In genomic region chr18:576924-577323, GRCh38 we compare ENCODE assay signal across 42 cellular contexts. TPM values are rescaled to one million over a fixed set of nuclear protein-coding genes. Genes with fewer than 3 reads are reported as not detected.
"Had no signal": no experiment of that assay in that cellular context is flagged by ENCODE, and none has a peak within 500 bp of the region (broad histone marks: within the 10 kb centered on the region; RNA-seq: fewer than 3 reads in every experiment).

No MANE protein-coding gene starts in this region.

- H3K4me3 Mint-ChIP-seq: activated B cell treated with CpG ODN at 0.5 μM for 24 hours; activated CD4-positive, alpha-beta memory T cell treated with anti-CD3 and anti-CD28 coated beads for 36 hours; activated CD4-positive, alpha-beta T cell treated with anti-CD3 and anti-CD28 coated beads, Interleukin-2, amount 10 ng/mL, durations not matched to agents 24 days and 14 days; activated CD8-positive, alpha-beta T cell treated with anti-CD3 and anti-CD28 coated beads for 36 hours; activated naive CD4-positive, alpha-beta T cell treated with anti-CD3 and anti-CD28 coated beads, Interleukin-2, amount 10 ng/mL, durations not matched to agents 7 days and 5 days; activated naive CD4-positive, alpha-beta T cell treated with anti-CD3 and anti-CD28 coated beads, Interleukin-2, amount 50 U/mL, for 24 hours; activated naive CD8-positive, alpha-beta T cell; activated naive CD8-positive, alpha-beta T cell treated with anti-CD3 and anti-CD28 coated beads, Interleukin-2, amount 10 ng/mL, durations not matched to agents 7 days and 5 days; activated naive CD8-positive, alpha-beta T cell treated with anti-CD3 and anti-CD28 coated beads, Interleukin-2, amount 50 U/mL, for 24 hours; activated T-cell treated with anti-CD3 and anti-CD28 coated beads, Interleukin-2, amount 50 U/mL, for 4 hours; activated T-cell treated with anti-CD3 and anti-CD28 coated beads, Interleukin-2, amount 50 U/mL, for 72 hours; activated T-helper 1 cell treated with anti-CD3 and anti-CD28 coated beads, Interleukin-12 subunit alpha, Interleukin-12 subunit beta, Interleukin-2, Interleukin-4 antibody, amounts not matched to agents 30 ng/mL and 10 ng/mL and 1 ng/mL, durations not matched to agents 14 hours and 24 hours and 36 hours; brain; central memory CD8-positive, alpha-beta T cell; T-helper 1 cell treated with Interleukin-12 subunit alpha and Interleukin-12 subunit beta and Interleukin-4 antibody, amounts not matched to agents 30 μg/mL and 1 μg/mL, for 36 hours; T-helper 2 cell treated with Interferon-gamma antibody and Interleukin-4, amounts not matched to agents 5 μg/mL and 100 μg/mL, for 36 hours had no signal

- FAIRE-seq: bronchial epithelial cell, TTC549 had no signal

- H3K36me3 Mint-ChIP-seq: activated CD4-positive, alpha-beta memory T cell treated with anti-CD3 and anti-CD28 coated beads for 36 hours; activated naive CD4-positive, alpha-beta T cell treated with anti-CD3 and anti-CD28 coated beads, Interleukin-2, amount 10 ng/mL, durations not matched to agents 7 days and 5 days; activated naive CD8-positive, alpha-beta T cell; activated naive CD8-positive, alpha-beta T cell treated with anti-CD3 and anti-CD28 coated beads, Interleukin-2, amount 10 ng/mL, durations not matched to agents 7 days and 5 days; brain had no signal

- H3K27me3 Mint-ChIP-seq: activated CD8-positive, alpha-beta T cell treated with anti-CD3 and anti-CD28 coated beads for 36 hours; activated naive CD8-positive, alpha-beta T cell; activated naive CD8-positive, alpha-beta T cell treated with anti-CD3 and anti-CD28 coated beads, Interleukin-2, amount 50 U/mL, for 24 hours had no signal

- H3K27me3 ChIP-seq: ascending aorta, cardiac muscle cell had no signal

- H3K9me3 Mint-ChIP-seq: activated CD4-positive, alpha-beta memory T cell treated with anti-CD3 and anti-CD28 coated beads for 36 hours; activated CD4-positive, alpha-beta T cell treated with anti-CD3 and anti-CD28 coated beads, Interleukin-2, amount 10 ng/mL, durations not matched to agents 24 days and 14 days; activated CD8-positive, alpha-beta T cell treated with anti-CD3 and anti-CD28 coated beads for 36 hours; activated naive CD4-positive, alpha-beta T cell treated with anti-CD3 and anti-CD28 coated beads, Interleukin-2, amount 10 ng/mL, durations not matched to agents 7 days and 5 days; activated naive CD4-positive, alpha-beta T cell treated with anti-CD3 and anti-CD28 coated beads, Interleukin-2, amount 50 U/mL, for 24 hours; activated naive CD8-positive, alpha-beta T cell treated with anti-CD3 and anti-CD28 coated beads, Interleukin-2, amount 10 ng/mL, durations not matched to agents 7 days and 5 days; activated naive CD8-positive, alpha-beta T cell treated with anti-CD3 and anti-CD28 coated beads, Interleukin-2, amount 50 U/mL, for 24 hours; activated T-cell treated with anti-CD3 and anti-CD28 coated beads, Interleukin-2, amount 50 U/mL, for 4 hours; activated T-cell treated with anti-CD3 and anti-CD28 coated beads, Interleukin-2, amount 50 U/mL, for 72 hours; activated T-helper 1 cell treated with anti-CD3 and anti-CD28 coated beads, Interleukin-12 subunit alpha, Interleukin-12 subunit beta, Interleukin-2, Interleukin-4 antibody, amounts not matched to agents 30 ng/mL and 10 ng/mL and 1 ng/mL, durations not matched to agents 14 hours and 24 hours and 36 hours; activated T-helper 2 cell treated with anti-CD3 and anti-CD28 coated beads, Interferon-gamma antibody, Interleukin-2, Interleukin-4, amounts not matched to agents 10 μg/mL and 5 μg/mL and 100 μg/mL, durations not matched to agents 14 hours and 24 hours and 36 hours; central memory CD8-positive, alpha-beta T cell; T-helper 1 cell treated with Interleukin-12 subunit alpha and Interleukin-12 subunit beta and Interleukin-4 antibody, amounts not matched to agents 30 μg/mL and 1 μg/mL, for 36 hours; T-helper 2 cell treated with Interferon-gamma antibody and Interleukin-4, amounts not matched to agents 5 μg/mL and 100 μg/mL, for 36 hours had no signal

- H3K27ac ChIP-seq: ascending aorta, cardiac muscle cell, VCaP had no signal

- H3K27ac Mint-ChIP-seq: activated B cell treated with CpG ODN at 0.5 μM for 24 hours; activated CD4-positive, alpha-beta memory T cell treated with anti-CD3 and anti-CD28 coated beads for 36 hours; activated CD4-positive, alpha-beta T cell treated with anti-CD3 and anti-CD28 coated beads, Interleukin-2, amount 10 ng/mL, durations not matched to agents 24 days and 14 days; activated CD8-positive, alpha-beta T cell treated with anti-CD3 and anti-CD28 coated beads for 36 hours; activated naive CD4-positive, alpha-beta T cell treated with anti-CD3 and anti-CD28 coated beads, Interleukin-2, amount 10 ng/mL, durations not matched to agents 7 days and 5 days; activated naive CD4-positive, alpha-beta T cell treated with anti-CD3 and anti-CD28 coated beads, Interleukin-2, amount 50 U/mL, for 24 hours; activated naive CD8-positive, alpha-beta T cell; activated naive CD8-positive, alpha-beta T cell treated with anti-CD3 and anti-CD28 coated beads, Interleukin-2, amount 10 ng/mL, durations not matched to agents 7 days and 5 days; activated naive CD8-positive, alpha-beta T cell treated with anti-CD3 and anti-CD28 coated beads, Interleukin-2, amount 50 U/mL, for 24 hours; activated T-cell treated with anti-CD3 and anti-CD28 coated beads, Interleukin-2, amount 50 U/mL, for 72 hours; activated T-helper 1 cell treated with anti-CD3 and anti-CD28 coated beads, Interleukin-12 subunit alpha, Interleukin-12 subunit beta, Interleukin-2, Interleukin-4 antibody, amounts not matched to agents 30 ng/mL and 10 ng/mL and 1 ng/mL, durations not matched to agents 14 hours and 24 hours and 36 hours; activated T-helper 2 cell treated with anti-CD3 and anti-CD28 coated beads, Interferon-gamma antibody, Interleukin-2, Interleukin-4, amounts not matched to agents 10 μg/mL and 5 μg/mL and 100 μg/mL, durations not matched to agents 14 hours and 24 hours and 36 hours; T-helper 1 cell treated with Interleukin-12 subunit alpha and Interleukin-12 subunit beta and Interleukin-4 antibody, amounts not matched to agents 30 μg/mL and 1 μg/mL, for 36 hours; T-helper 2 cell treated with Interferon-gamma antibody and Interleukin-4, amounts not matched to agents 5 μg/mL and 100 μg/mL, for 36 hours had no signal

- H3K36me3 ChIP-seq: ascending aorta, cardiac muscle cell had no signal

- H3K9me3 ChIP-seq: ascending aorta had no signal

- ATAC-seq: activated CD8-positive, alpha-beta T cell treated with anti-CD3 and anti-CD28 coated beads for 36 hours; activated naive CD8-positive, alpha-beta T cell treated with anti-CD3 and anti-CD28 coated beads, Interleukin-2, amount 50 U/mL, for 24 hours; activated T-cell treated with anti-CD3 and anti-CD28 coated beads, Interleukin-2, amount 50 U/mL, for 4 hours; activated T-cell treated with anti-CD3 and anti-CD28 coated beads, Interleukin-2, amount 50 U/mL, for 72 hours had no signal

- H3K4me3 ChIP-seq: ascending aorta, cardiac muscle cell had no signal

- DNase-seq: activated B cell treated with CpG ODN at 0.5 μM for 24 hours; activated CD4-positive, alpha-beta memory T cell treated with anti-CD3 and anti-CD28 coated beads for 36 hours; activated CD4-positive, alpha-beta T cell treated with anti-CD3 and anti-CD28 coated beads for 4 hours; activated CD4-positive, alpha-beta T cell treated with anti-CD3 and anti-CD28 coated beads, Interleukin-2, amount 10 ng/mL, durations not matched to agents 24 days and 14 days; activated CD4-positive, alpha-beta T cell treated with anti-CD3 and anti-CD28 coated beads, Interleukin-2, amount 50 U/mL, for 1 hour; activated CD4-positive, alpha-beta T cell treated with anti-CD3 and anti-CD28 coated beads, Interleukin-2, amount 50 U/mL, for 4 hours; activated CD4-positive, CD25-positive, alpha-beta regulatory T cell treated with anti-CD3 and anti-CD28 coated beads, Interleukin-2, amount 50 U/mL, for 72 hours; activated CD8-positive, alpha-beta memory T cell treated with anti-CD3 and anti-CD28 coated beads, Interleukin-2, amount 50 U/mL, for 4 hours; activated CD8-positive, alpha-beta T cell treated with anti-CD3 and anti-CD28 coated beads for 36 hours; activated effector memory CD4-positive, alpha-beta T cell treated with Interleukin-2 at 50 U/mL for 16 hours; activated gamma-delta T cell; activated naive CD4-positive, alpha-beta T cell treated with anti-CD3 and anti-CD28 coated beads, Interleukin-2, amount 10 ng/mL, durations not matched to agents 7 days and 5 days; activated naive CD4-positive, alpha-beta T cell treated with Interleukin-2 at 50 U/mL for 16 hours; activated naive CD8-positive, alpha-beta T cell treated with anti-CD3 and anti-CD28 coated beads, Interleukin-2, amount 10 ng/mL, durations not matched to agents 7 days and 5 days; activated naive CD8-positive, alpha-beta T cell treated with anti-CD3 and anti-CD28 coated beads, Interleukin-2, amount 50 U/mL, for 24 hours; activated T-cell treated with anti-CD3 and anti-CD28 coated beads for 4 hours; activated T-cell treated with anti-CD3 and anti-CD28 coated beads, Interleukin-2, amount 50 U/mL, for 1 hour; activated T-cell treated with anti-CD3 and anti-CD28 coated beads, Interleukin-2, amount 50 U/mL, for 4 hours; activated T-cell treated with anti-CD3 and anti-CD28 coated beads, Interleukin-2, amount 50 U/mL, for 72 hours; amygdala; anterior cingulate cortex; caudate nucleus; cerebellar nuclear complex; T-helper 1 cell; T-helper 2 cell; T-helper 9 cell had no signal

- H3K4me1 Mint-ChIP-seq: activated B cell treated with CpG ODN at 0.5 μM for 24 hours; activated CD4-positive, alpha-beta T cell treated with anti-CD3 and anti-CD28 coated beads, Interleukin-2, amount 10 ng/mL, durations not matched to agents 24 days and 14 days; activated naive CD4-positive, alpha-beta T cell treated with anti-CD3 and anti-CD28 coated beads, Interleukin-2, amount 10 ng/mL, durations not matched to agents 7 days and 5 days; activated naive CD4-positive, alpha-beta T cell treated with anti-CD3 and anti-CD28 coated beads, Interleukin-2, amount 50 U/mL, for 24 hours; activated naive CD8-positive, alpha-beta T cell treated with anti-CD3 and anti-CD28 coated beads, Interleukin-2, amount 10 ng/mL, durations not matched to agents 7 days and 5 days; activated naive CD8-positive, alpha-beta T cell treated with anti-CD3 and anti-CD28 coated beads, Interleukin-2, amount 50 U/mL, for 24 hours; central memory CD8-positive, alpha-beta T cell had no signal

RNA-seq across cellular contexts. Expression of gene CETN1, which starts 3.3 kb away (rescaled TPM):
- total RNA-seq: activated B cell treated with CpG ODN at 0.5 μM for 24 hours; activated CD4-positive, alpha-beta memory T cell treated with anti-CD3 and anti-CD28 coated beads for 36 hours; activated CD4-positive, alpha-beta T cell treated with anti-CD3 and anti-CD28 coated beads, Interleukin-2, amount 10 ng/mL, durations not matched to agents 24 days and 14 days; activated CD8-positive, alpha-beta memory T cell treated with anti-CD3 and anti-CD28 coated beads for 36 hours; activated CD8-positive, alpha-beta T cell treated with anti-CD3 and anti-CD28 coated beads for 36 hours; activated naive CD8-positive, alpha-beta T cell treated with anti-CD3 and anti-CD28 coated beads, Interleukin-2, amount 10 ng/mL, durations not matched to agents 7 days and 5 days; activated T-cell treated with anti-CD3 and anti-CD28 coated beads, Interleukin-2, amount 50 U/mL, for 4 hours; activated T-cell treated with anti-CD3 and anti-CD28 coated beads, Interleukin-2, amount 50 U/mL, for 72 hours; activated T-helper 1 cell treated with anti-CD3 and anti-CD28 coated beads, Interleukin-12 subunit alpha, Interleukin-12 subunit beta, Interleukin-2, Interleukin-4 antibody, amounts not matched to agents 30 ng/mL and 10 ng/mL and 1 ng/mL, durations not matched to agents 14 hours and 24 hours and 36 hours; activated T-helper 2 cell treated with anti-CD3 and anti-CD28 coated beads, Interferon-gamma antibody, Interleukin-2, Interleukin-4, amounts not matched to agents 10 μg/mL and 5 μg/mL and 100 μg/mL, durations not matched to agents 14 hours and 24 hours and 36 hours; ascending aorta; bronchial epithelial cell; cardiac muscle cell; chondrocyte had no signal
- polyA plus RNA-seq: adipose tissue, cardiac muscle cell had no signal

RNA-seq across cellular contexts. Expression of gene CLUL1, which starts 19.9 kb away (rescaled TPM):
- total RNA-seq: activated B cell treated with CpG ODN at 0.5 μM for 24 hours; activated CD4-positive, alpha-beta memory T cell treated with anti-CD3 and anti-CD28 coated beads for 36 hours; activated CD4-positive, alpha-beta T cell treated with anti-CD3 and anti-CD28 coated beads, Interleukin-2, amount 10 ng/mL, durations not matched to agents 24 days and 14 days; activated CD8-positive, alpha-beta memory T cell treated with anti-CD3 and anti-CD28 coated beads for 36 hours; activated CD8-positive, alpha-beta T cell treated with anti-CD3 and anti-CD28 coated beads for 36 hours; activated naive CD8-positive, alpha-beta T cell treated with anti-CD3 and anti-CD28 coated beads, Interleukin-2, amount 10 ng/mL, durations not matched to agents 7 days and 5 days; activated T-cell treated with anti-CD3 and anti-CD28 coated beads, Interleukin-2, amount 50 U/mL, for 4 hours; activated T-cell treated with anti-CD3 and anti-CD28 coated beads, Interleukin-2, amount 50 U/mL, for 72 hours; activated T-helper 1 cell treated with anti-CD3 and anti-CD28 coated beads, Interleukin-12 subunit alpha, Interleukin-12 subunit beta, Interleukin-2, Interleukin-4 antibody, amounts not matched to agents 30 ng/mL and 10 ng/mL and 1 ng/mL, durations not matched to agents 14 hours and 24 hours and 36 hours; activated T-helper 2 cell treated with anti-CD3 and anti-CD28 coated beads, Interferon-gamma antibody, Interleukin-2, Interleukin-4, amounts not matched to agents 10 μg/mL and 5 μg/mL and 100 μg/mL, durations not matched to agents 14 hours and 24 hours and 36 hours; ascending aorta; bronchial epithelial cell; chondrocyte had no signal
